ENCODE assay signal across 2 cellular contexts in the genomic region with DNA sequence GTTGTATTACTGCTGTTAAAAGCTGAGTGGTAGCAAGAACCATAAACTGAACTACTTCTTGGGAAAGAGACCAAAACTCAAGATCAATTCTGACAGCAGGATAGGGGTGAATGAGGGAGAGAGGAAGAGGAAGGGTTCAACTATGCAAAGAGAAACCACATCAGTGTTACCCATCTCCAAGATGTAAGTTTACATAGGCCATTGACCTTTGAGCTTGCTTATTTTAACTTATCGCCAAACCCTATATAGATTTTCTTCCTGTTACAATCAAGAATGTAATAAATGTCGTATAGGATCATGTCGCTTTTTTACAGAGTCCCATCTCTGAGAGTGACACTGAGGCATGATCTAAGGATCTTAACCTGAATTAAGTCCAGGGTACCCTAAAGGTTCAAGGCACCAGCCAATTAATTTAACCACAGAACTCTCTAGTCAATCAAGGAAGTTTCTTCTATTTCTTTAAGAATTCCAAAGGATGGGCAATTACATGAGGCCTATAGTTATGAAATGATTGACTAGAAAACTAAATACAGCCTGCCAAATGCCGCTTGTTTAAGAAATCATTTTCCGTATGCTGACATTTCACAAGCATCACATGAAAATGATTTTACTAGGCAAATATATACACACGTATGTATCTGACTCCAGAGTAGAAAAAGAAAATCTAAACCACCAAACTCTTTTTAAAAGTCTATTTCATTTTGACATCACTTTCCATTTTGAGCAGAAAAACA.
TF ChIP-seq lines count a peak whose summit lies in the region.

No MANE protein-coding gene starts in this region.

TF ChIP-seq in liver, 16 proteins besides CTCF, POLR2A, EP300 and RAD21:
- TF ChIP-seq, protein P1, sequence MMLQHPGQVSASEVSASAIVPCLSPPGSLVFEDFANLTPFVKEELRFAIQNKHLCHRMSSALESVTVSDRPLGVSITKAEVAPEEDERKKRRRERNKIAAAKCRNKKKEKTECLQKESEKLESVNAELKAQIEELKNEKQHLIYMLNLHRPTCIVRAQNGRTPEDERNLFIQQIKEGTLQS (IDR thresholded peaks at IDR 0.05): no peak
- TF ChIP-seq FOXA1 (IDR thresholded peaks at IDR 0.05) (no peak), TAF1 (conservative IDR thresholded peaks at IDR 0.05) (peak; percentile 25)
TF ChIP-seq in liver: peak in this region for 1.

TF ChIP-seq in HepG2, 621 proteins besides CTCF, POLR2A, EP300 and RAD21:
- no peak for TF ChIP-seq ZNF30 (CRISPR knock-in tag; IDR thresholded peaks at IDR 0.05)
- no peak for TF ChIP-seq LCORL (IDR thresholded peaks at IDR 0.05)
- TF ChIP-seq LCORL (CRISPR knock-in tag; IDR thresholded peaks at IDR 0.05): no peak
- TF ChIP-seq ZNF597 (CRISPR knock-in tag; IDR thresholded peaks at IDR 0.05): no peak
- no peak for TF ChIP-seq ZIK1 (CRISPR knock-in tag; IDR thresholded peaks at IDR 0.05; ENCODE audit: borderline replicate concordance, low read depth)
- no peak for TF ChIP-seq ZNF549 (CRISPR knock-in tag; IDR thresholded peaks at IDR 0.05)
- TF ChIP-seq ZNF724P (CRISPR knock-in tag; IDR thresholded peaks at IDR 0.05; ENCODE audit: borderline replicate concordance): no peak
- TF ChIP-seq, protein P2, sequence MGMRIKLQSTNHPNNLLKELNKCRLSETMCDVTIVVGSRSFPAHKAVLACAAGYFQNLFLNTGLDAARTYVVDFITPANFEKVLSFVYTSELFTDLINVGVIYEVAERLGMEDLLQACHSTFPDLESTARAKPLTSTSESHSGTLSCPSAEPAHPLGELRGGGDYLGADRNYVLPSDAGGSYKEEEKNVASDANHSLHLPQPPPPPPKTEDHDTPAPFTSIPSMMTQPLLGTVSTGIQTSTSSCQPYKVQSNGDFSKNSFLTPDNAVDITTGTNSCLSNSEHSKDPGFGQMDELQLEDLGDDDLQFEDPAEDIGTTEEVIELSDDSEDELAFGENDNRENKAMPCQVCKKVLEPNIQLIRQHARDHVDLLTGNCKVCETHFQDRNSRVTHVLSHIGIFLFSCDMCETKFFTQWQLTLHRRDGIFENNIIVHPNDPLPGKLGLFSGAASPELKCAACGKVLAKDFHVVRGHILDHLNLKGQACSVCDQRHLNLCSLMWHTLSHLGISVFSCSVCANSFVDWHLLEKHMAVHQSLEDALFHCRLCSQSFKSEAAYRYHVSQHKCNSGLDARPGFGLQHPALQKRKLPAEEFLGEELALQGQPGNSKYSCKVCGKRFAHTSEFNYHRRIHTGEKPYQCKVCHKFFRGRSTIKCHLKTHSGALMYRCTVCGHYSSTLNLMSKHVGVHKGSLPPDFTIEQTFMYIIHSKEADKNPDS (CRISPR knock-in tag; IDR thresholded peaks at IDR 0.05): no peak
- no peak for TF ChIP-seq SRY (CRISPR knock-in tag; IDR thresholded peaks at IDR 0.05)
- TF ChIP-seq KDM5A (IDR thresholded peaks at IDR 0.05; ENCODE audit: borderline replicate concordance, low read length): no peak
- TF ChIP-seq POLR2G (IDR thresholded peaks at IDR 0.05; ENCODE audit: low read depth, low read length): no peak
- TF ChIP-seq SMAD1 (CRISPR knock-in tag; IDR thresholded peaks at IDR 0.05; ENCODE audit: borderline replicate concordance, low read depth): no peak
- TF ChIP-seq SNAI1 (CRISPR knock-in tag; IDR thresholded peaks at IDR 0.05; ENCODE audit: borderline replicate concordance): no peak
- TF ChIP-seq RBAK (CRISPR knock-in tag; IDR thresholded peaks at IDR 0.05): no peak
- TF ChIP-seq, protein P3, sequence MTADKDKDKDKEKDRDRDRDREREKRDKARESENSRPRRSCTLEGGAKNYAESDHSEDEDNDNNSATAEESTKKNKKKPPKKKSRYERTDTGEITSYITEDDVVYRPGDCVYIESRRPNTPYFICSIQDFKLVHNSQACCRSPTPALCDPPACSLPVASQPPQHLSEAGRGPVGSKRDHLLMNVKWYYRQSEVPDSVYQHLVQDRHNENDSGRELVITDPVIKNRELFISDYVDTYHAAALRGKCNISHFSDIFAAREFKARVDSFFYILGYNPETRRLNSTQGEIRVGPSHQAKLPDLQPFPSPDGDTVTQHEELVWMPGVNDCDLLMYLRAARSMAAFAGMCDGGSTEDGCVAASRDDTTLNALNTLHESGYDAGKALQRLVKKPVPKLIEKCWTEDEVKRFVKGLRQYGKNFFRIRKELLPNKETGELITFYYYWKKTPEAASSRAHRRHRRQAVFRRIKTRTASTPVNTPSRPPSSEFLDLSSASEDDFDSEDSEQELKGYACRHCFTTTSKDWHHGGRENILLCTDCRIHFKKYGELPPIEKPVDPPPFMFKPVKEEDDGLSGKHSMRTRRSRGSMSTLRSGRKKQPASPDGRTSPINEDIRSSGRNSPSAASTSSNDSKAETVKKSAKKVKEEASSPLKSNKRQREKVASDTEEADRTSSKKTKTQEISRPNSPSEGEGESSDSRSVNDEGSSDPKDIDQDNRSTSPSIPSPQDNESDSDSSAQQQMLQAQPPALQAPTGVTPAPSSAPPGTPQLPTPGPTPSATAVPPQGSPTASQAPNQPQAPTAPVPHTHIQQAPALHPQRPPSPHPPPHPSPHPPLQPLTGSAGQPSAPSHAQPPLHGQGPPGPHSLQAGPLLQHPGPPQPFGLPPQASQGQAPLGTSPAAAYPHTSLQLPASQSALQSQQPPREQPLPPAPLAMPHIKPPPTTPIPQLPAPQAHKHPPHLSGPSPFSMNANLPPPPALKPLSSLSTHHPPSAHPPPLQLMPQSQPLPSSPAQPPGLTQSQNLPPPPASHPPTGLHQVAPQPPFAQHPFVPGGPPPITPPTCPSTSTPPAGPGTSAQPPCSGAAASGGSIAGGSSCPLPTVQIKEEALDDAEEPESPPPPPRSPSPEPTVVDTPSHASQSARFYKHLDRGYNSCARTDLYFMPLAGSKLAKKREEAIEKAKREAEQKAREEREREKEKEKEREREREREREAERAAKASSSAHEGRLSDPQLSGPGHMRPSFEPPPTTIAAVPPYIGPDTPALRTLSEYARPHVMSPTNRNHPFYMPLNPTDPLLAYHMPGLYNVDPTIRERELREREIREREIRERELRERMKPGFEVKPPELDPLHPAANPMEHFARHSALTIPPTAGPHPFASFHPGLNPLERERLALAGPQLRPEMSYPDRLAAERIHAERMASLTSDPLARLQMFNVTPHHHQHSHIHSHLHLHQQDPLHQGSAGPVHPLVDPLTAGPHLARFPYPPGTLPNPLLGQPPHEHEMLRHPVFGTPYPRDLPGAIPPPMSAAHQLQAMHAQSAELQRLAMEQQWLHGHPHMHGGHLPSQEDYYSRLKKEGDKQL (CRISPR knock-in tag; IDR thresholded peaks at IDR 0.05; ENCODE audit: low read depth): no peak
- no peak for TF ChIP-seq ZBTB1 (CRISPR knock-in tag; IDR thresholded peaks at IDR 0.05; ENCODE audit: borderline replicate concordance)
- TF ChIP-seq MAFG (CRISPR knock-in tag; IDR thresholded peaks at IDR 0.05): no peak
- TF ChIP-seq HDAC2 (CRISPR knock-in tag; IDR thresholded peaks at IDR 0.05): no peak
